Comparison of ENCODE assay signal across 8 cellular contexts in genomic region chr13:27919934-27920676, GRCh38. TPM values are rescaled to one million over a fixed set of nuclear protein-coding genes. Genes with fewer than 3 reads are reported as not detected.
DNase-seq lines count a peak whose midpoint lies in the region; ATAC-seq and TF ChIP-seq lines count a peak whose summit lies in the region.

TSS of gene PDX1 (plus strand) at chr13:27920000. CDS start at chr13:27920139, 139 bp downstream.

- TF ChIP-seq CTCF in C4-2B (conservative IDR thresholded peaks at IDR 0.05), result no peak
- no peak for TF ChIP-seq CTCF in lower leg skin (IDR thresholded peaks at IDR 0.05)
- no peak for TF ChIP-seq CTCF in tibial nerve (IDR thresholded peaks at IDR 0.05)

- H3K4me1 ChIP-seq in tibial nerve, result peaks cover 0 to 69% (median 37%) of the 10 kb centered on the region in 4 donors

- no peak within 1 kb of the TSS for H3K27ac Mint-ChIP-seq in activated naive CD8-positive, alpha-beta T cell treated with anti-CD3 and anti-CD28 coated beads for 36 hours

- no peaks in the 10 kb centered on the region for H3K9me3 ChIP-seq in tibial nerve

- no peaks in the 10 kb centered on the region for H3K9me3 Mint-ChIP-seq in activated naive CD8-positive, alpha-beta T cell treated with anti-CD3 and anti-CD28 coated beads for 36 hours

- H3K36me3 ChIP-seq in tibial nerve, result no peaks in the 10 kb centered on the region

- no peak for ATAC-seq in HG02588 (IDR thresholded peaks at IDR 0.05; ENCODE audit: unreplicated experiment)

- peaks cover 41% of the 10 kb centered on the region for H3K4me1 Mint-ChIP-seq in activated naive CD8-positive, alpha-beta T cell treated with anti-CD3 and anti-CD28 coated beads for 36 hours

- peak within 1 kb of the TSS; percentile 42 for H3K4me3 Mint-ChIP-seq in activated naive CD8-positive, alpha-beta T cell treated with anti-CD3 and anti-CD28 coated beads for 36 hours

- H3K4me3 ChIP-seq in lower leg skin (ENCODE audit: low read depth, poor library complexity, severe bottlenecking), result peak within 1 kb of the TSS; percentile 13
- H3K4me3 ChIP-seq in tibial nerve, result peak within 1 kb of the TSS in 3 of 4 donors; percentile 28 to 45 (median 42)

- TF ChIP-seq POLR2A in lower leg skin (IDR thresholded peaks at IDR 0.05) (no peak), tibial nerve (IDR thresholded peaks at IDR 0.05) (no peak)

- H3K36me3 Mint-ChIP-seq in activated naive CD8-positive, alpha-beta T cell treated with anti-CD3 and anti-CD28 coated beads for 36 hours, result no peaks in the 10 kb centered on the region

- H3K27me3 Mint-ChIP-seq in activated naive CD8-positive, alpha-beta T cell treated with anti-CD3 and anti-CD28 coated beads for 36 hours, result peaks cover 93% of the 10 kb centered on the region

- 1 to 2% methylated on average over 41 to 63 of the region's 76 CpGs for WGBS in lower leg skin, 2 donors
- WGBS in tibial nerve, 2 donors, result 1 to 6% methylated on average over 22 to 24 of the region's 76 CpGs

- H3K27ac ChIP-seq in C4-2B (peak within 1 kb of the TSS; percentile 35), tibial nerve (no peak within 1 kb of the TSS)

- POLR2A ChIA-PET in HEK293T (lab: Yijun Ruan, JAX), result interaction anchor here (1.3 kb wide), 1 partner anchor 34 kb away, joined by 3 read pairs; no protein-coding TSS in a partner anchor

- DNase-seq in HEK293T (ENCODE audit: extremely low spot score) (peak; percentile 82), lower leg skin (ENCODE audit: low spot score in 2 of 2) (peak in 1 of 2 donors; percentile 77), tibial nerve (ENCODE audit: low spot score in 2 of 2) (no peak), GM03348 (ENCODE audit: low spot score) (no peak), NOMO-1 treated with DMSO at 0.1 percent for 48 hours (lab: John Stamatoyannopoulos, UW; ENCODE audit: unreplicated experiment) (no peak)
- DNase-seq in activated naive CD8-positive, alpha-beta T cell treated with anti-CD3 and anti-CD28 coated beads for 36 hours, result peak; percentile 43

- intact Hi-C loops in lower leg skin (cut with DNase I; ENCODE audit: low total_unique reads), result no loop called here

- no peak for TF ChIP-seq EP300 in tibial nerve (IDR thresholded peaks at IDR 0.05)

- CTCF ChIA-PET in HEK293T (lab: Yijun Ruan, JAX), result interaction anchor here (1.6 kb wide), 1 partner anchor 34 kb away, joined by 5 read pairs; no protein-coding TSS in a partner anchor

- H3K27me3 ChIP-seq in tibial nerve, result peaks cover 0 to 100% of the 10 kb centered on the region in 2 donors

TF ChIP-seq in HEK293T, 16 proteins besides CTCF, POLR2A, EP300 and RAD21:
- TF ChIP-seq L3MBTL2 (conservative IDR thresholded peaks at IDR 0.05) (peak; percentile 86), HDGF (IDR thresholded peaks at IDR 0.05; ENCODE audit: borderline replicate concordance) (no peak), SP1 (IDR thresholded peaks at IDR 0.05) (no peak)

RNA-seq across cellular contexts. Expression of gene PDX1, which starts in this region (rescaled TPM):
- not detected for total RNA-seq in activated naive CD8-positive, alpha-beta T cell treated with anti-CD3 and anti-CD28 coated beads for 36 hours
- total RNA-seq in lower leg skin (not detected), tibial nerve (under 1 TPM in 1 of 4 donors, not detected in 3; 0.30 TPM)

Comparison
In these comparisons a context has a peak if more than half of its experiments do, and no peak if none do; other contexts are left out.
1. Peak in DNase-seq in activated naive CD8-positive, alpha-beta T cell treated with anti-CD3 and anti-CD28 coated beads for 36 hours; RNA of the gene not detected or under 1 TPM.